In genomic region chr16:14974656-14975417, GRCh38 we compare ENCODE assay signal across 8 cellular contexts. TPM values are rescaled to one million over a fixed set of nuclear protein-coding genes. Genes with fewer than 3 reads are reported as not detected.
DNase-seq lines count a peak whose midpoint lies in the region; ATAC-seq and TF ChIP-seq lines count a peak whose summit lies in the region.
"Not testable (repeated sequence)": the region's sequence is repeated elsewhere in the genome, so short reads cannot be mapped to it uniquely, and the experiment has no call there.

Gene PDXDC1, plus strand, starts transcription at chr16:14975026. Its CDS starts 174 bp downstream, at chr16:14975200.

- H3K4me3 Mint-ChIP-seq in endothelial cell (ENCODE audit: unreplicated experiment): peak within 1 kb of the TSS; percentile 94
- peak within 1 kb of the TSS; percentile 91 for H3K4me3 Mint-ChIP-seq in mesothelial cell of epicardium

- ATAC-seq in GM21515 (IDR thresholded peaks at IDR 0.05; ENCODE audit: unreplicated experiment): peak; percentile 88

- H3K27ac Mint-ChIP-seq in endothelial cell (ENCODE audit: unreplicated experiment) (peak within 1 kb of the TSS; percentile 15), mesothelial cell of epicardium (peak within 1 kb of the TSS; percentile 96)

- H3F3A ChIP-seq in OCI-LY1 (ENCODE audit: insufficient read depth, low read length): not testable (repeated sequence)

- H3K36me3 Mint-ChIP-seq in endothelial cell (ENCODE audit: low read depth, unreplicated experiment); mesothelial cell of epicardium: not testable (repeated sequence)

- not testable (repeated sequence) for H3K36me3 ChIP-seq in OCI-LY1 (ENCODE audit: insufficient read depth, low read length)

- DNase-seq in D341Med (ENCODE audit: low spot score): peak; percentile 98
- DNase-seq in HuH-7 (ENCODE audit: low spot score): peak; percentile 58
- peak; percentile 100 for DNase-seq in activated CD8-positive, alpha-beta memory T cell treated with anti-CD3 and anti-CD28 coated beads, Interleukin-2, amount 50 U/mL, for 4 hours
- peak; percentile 90 for DNase-seq in endothelial cell (ENCODE audit: low spot score)
- DNase-seq in mesothelial cell of epicardium (ENCODE audit: low spot score in 2 of 2, unreplicated experiment in 2 of 2): peak; percentile 98 to 99
- peak; percentile 92 to 99 for DNase-seq in stimulated activated CD8-positive, alpha-beta memory T cell treated with anti-CD3 and anti-CD28 coated beads, Interleukin-15, amount 100 ng/mL, for 4 hours (ENCODE audit: low read depth in 2 of 2)

- peak within 1 kb of the TSS; percentile 92; the same call in 1 of the 2 replicates for H2AFZ ChIP-seq in OCI-LY1 (ENCODE audit: low read length)

- H3K4me1 ChIP-seq in OCI-LY1 (ENCODE audit: insufficient read depth, low read length, severe bottlenecking): peaks cover 28% of the 10 kb centered on the region

- H3K9me3 Mint-ChIP-seq in endothelial cell (ENCODE audit: unreplicated experiment); mesothelial cell of epicardium: not testable (repeated sequence)

- not testable (repeated sequence) for H3K79me2 ChIP-seq in OCI-LY1 (ENCODE audit: insufficient read depth, low read length)

- not testable (repeated sequence) for H3K9me2 ChIP-seq in OCI-LY1 (ENCODE audit: low read depth, low read length)

- H3K27me3 ChIP-seq in OCI-LY1 (ENCODE audit: insufficient read depth, low read length): not testable (repeated sequence)

- H3K9ac ChIP-seq in OCI-LY1 (ENCODE audit: low read length): peak within 1 kb of the TSS; percentile 75

- peaks cover 13% of the 10 kb centered on the region for H3K4me1 Mint-ChIP-seq in endothelial cell (ENCODE audit: unreplicated experiment)
- H3K4me1 Mint-ChIP-seq in mesothelial cell of epicardium: peaks cover 22% of the 10 kb centered on the region

- H4K20me1 ChIP-seq in OCI-LY1 (ENCODE audit: insufficient read depth, low read length): not testable (repeated sequence)

- H3K27ac ChIP-seq in OCI-LY1 (ENCODE audit: low read depth, low read length, poor library complexity, severe bottlenecking): peak within 1 kb of the TSS; percentile 34

- peak within 1 kb of the TSS; percentile 80 for H3K4me2 ChIP-seq in OCI-LY1 (ENCODE audit: low read length)

- not testable (repeated sequence) for TF ChIP-seq CTCF in OCI-LY1 (IDR thresholded peaks at IDR 0.05; ENCODE audit: low read length); endothelial cell (IDR thresholded peaks at IDR 0.05; ENCODE audit: unreplicated experiment); mesothelial cell of epicardium (IDR thresholded peaks at IDR 0.05; ENCODE audit: unreplicated experiment)

- H3K9me3 ChIP-seq in OCI-LY1 (ENCODE audit: low read length): not testable (repeated sequence)

- not testable (repeated sequence) for H3K27me3 Mint-ChIP-seq in endothelial cell (ENCODE audit: unreplicated experiment); mesothelial cell of epicardium (ENCODE audit: low read depth)

- H3K4me3 ChIP-seq in OCI-LY1 (ENCODE audit: low read depth, low read length, poor library complexity, severe bottlenecking): peak within 1 kb of the TSS; percentile 73

RNA-seq across cellular contexts. Expression of gene PDXDC1, which starts in this region (rescaled TPM):
- total RNA-seq in endothelial cell (ENCODE audit: unreplicated experiment) (54.8 TPM), mesothelial cell of epicardium (108 to 115 TPM (median 111 TPM) in 3 replicates)

Comparison
In these comparisons a context has a peak if more than half of its experiments do, and no peak if none do; other contexts are left out.
1. Peak in every context shown above with its lines: DNase-seq, ATAC-seq, H3K4me3 ChIP-seq and H3K27ac ChIP-seq.